Comparison of ENCODE assay signal across 8 cellular contexts in genomic region chr22:29837780-29838598, GRCh38. TPM values are rescaled to one million over a fixed set of nuclear protein-coding genes. Genes with fewer than 3 reads are reported as not detected.
DNase-seq lines count a peak whose midpoint lies in the region; ATAC-seq and FAIRE-seq lines count a peak whose summit lies in the region.

Gene ASCC2, minus strand, starts transcription at chr22:29838274. Its CDS starts 5,949 bp downstream, at chr22:29832325.

- ATAC-seq in HG02981 (IDR thresholded peaks at IDR 0.05; ENCODE audit: unreplicated experiment) (peak; percentile 94), aorta (ENCODE audit: low FRiP score) (peak; percentile 99)

- WGBS in aorta, 2 donors: 0 to 1% methylated on average over 46 to 53 of the region's 53 CpGs

- peak within 1 kb of the TSS; percentile 87 for H3K27ac ChIP-seq in rectal smooth muscle tissue (ENCODE audit: low read depth, low read length)
- H3K27ac ChIP-seq in aorta (ENCODE audit: low read depth in 1 of 2, low read length in 2 of 2): peak within 1 kb of the TSS in 1 of 2 donors; percentile 11

- peaks cover 5% of the 10 kb centered on the region for H3K4me1 ChIP-seq in rectal smooth muscle tissue (ENCODE audit: control insufficient read depth, insufficient read depth, low read length)
- H3K4me1 ChIP-seq in aorta (ENCODE audit: control insufficient read depth in 1 of 2, insufficient read depth in 2 of 2, low read length in 2 of 2): no peaks in the 10 kb centered on the region

- H3K4me3 ChIP-seq in rectal smooth muscle tissue (ENCODE audit: low read length): peak within 1 kb of the TSS; percentile 92
- peak within 1 kb of the TSS; percentile 58 to 92 for H3K4me3 ChIP-seq in aorta (ENCODE audit: low read length in 2 of 2)

- intact Hi-C loops in aorta (cut with DNase I): loop anchor here (5.0 kb wide), 2 partner anchors 164 to 169 kb away; no protein-coding TSS in a partner anchor

- DNase-seq in GM18507 (ENCODE audit: extremely low spot score, insufficient read length, low read depth) (peak; percentile 96), NCI-H2029 treated with DMSO at 0.1 percent for 48 hours (lab: John Stamatoyannopoulos, UW) (peak; percentile 86), T-helper 9 cell (peak; percentile 98), astrocyte of the hippocampus (ENCODE audit: low read depth, low spot score) (peak; percentile 98), hepatic stellate cell (ENCODE audit: low spot score) (peak; percentile 93), aorta (peak; percentile 100)

- peak; percentile 97 for FAIRE-seq in GM18507 (lab: Jason Lieb, UNC)

- H3K36me3 ChIP-seq in rectal smooth muscle tissue (ENCODE audit: control insufficient read depth, insufficient read depth, low read length): peaks cover 8% of the 10 kb centered on the region
- H3K36me3 ChIP-seq in aorta (ENCODE audit: control insufficient read depth in 1 of 2, insufficient read depth in 2 of 2, low read length in 1 of 2): no peaks in the 10 kb centered on the region

- peak within 1 kb of the TSS; percentile 70 for H3K9ac ChIP-seq in rectal smooth muscle tissue (ENCODE audit: low read length)

- H3K9me3 ChIP-seq in aorta (ENCODE audit: control insufficient read depth, low read length): no peaks in the 10 kb centered on the region

- H3K27me3 ChIP-seq in rectal smooth muscle tissue (ENCODE audit: control insufficient read depth, insufficient read depth, low read length): no peaks in the 10 kb centered on the region
- H3K27me3 ChIP-seq in aorta (ENCODE audit: control insufficient read depth in 1 of 2, insufficient read depth in 2 of 2, low read length in 1 of 2): no peaks in the 10 kb centered on the region

RNA-seq across cellular contexts. Expression of gene ASCC2, which starts in this region (rescaled TPM):
- 10 to 100 TPM; 36.9 to 58.0 TPM for total RNA-seq in aorta
- polyA plus RNA-seq in aorta: 10 to 100 TPM; 21.2 to 42.3 TPM
